19 cellular contexts compared by ENCODE assay signal in the genomic region with DNA sequence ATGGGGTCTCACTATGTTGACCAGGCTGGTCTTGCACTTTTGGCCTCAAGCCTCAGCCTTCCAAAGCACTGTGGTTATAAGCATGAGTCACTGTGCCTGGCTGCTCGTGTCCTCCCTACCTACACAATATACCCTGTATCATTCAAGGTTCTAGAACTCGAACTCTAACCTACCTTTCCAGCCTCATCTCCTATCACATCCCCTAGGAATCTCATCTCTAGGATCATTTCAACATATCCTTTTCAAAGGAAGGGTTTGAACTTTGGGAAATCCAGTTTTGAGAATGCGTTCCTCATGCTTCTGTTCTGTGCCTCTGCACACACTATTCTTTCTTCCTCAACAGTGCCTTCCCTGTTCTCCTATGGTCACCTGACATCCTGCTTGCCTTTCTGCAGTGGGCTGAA.
DNase-seq lines count a peak whose midpoint lies in the region; ATAC-seq, FAIRE-seq and TF ChIP-seq lines count a peak whose summit lies in the region.
"Had no signal": no experiment of that assay in that cellular context is flagged by ENCODE, and none has a peak within 500 bp of the region (broad histone marks: within the 10 kb centered on the region; RNA-seq: fewer than 3 reads in every experiment).

No MANE protein-coding gene starts in this region.

- no peaks in the 10 kb centered on the region for H3K9me3 Mint-ChIP-seq in activated T-cell treated with anti-CD3 and anti-CD28 coated beads, Interleukin-2, amount 50 U/mL, for 4 hours
- H3K9me3 Mint-ChIP-seq: activated CD4-positive, alpha-beta T cell treated with anti-CD3 and anti-CD28 coated beads, Interleukin-2, amount 10 ng/mL, durations not matched to agents 24 days and 14 days; nephron; T-helper 2 cell treated with Interferon-gamma antibody and Interleukin-4, amounts not matched to agents 5 μg/mL and 100 μg/mL, for 36 hours had no signal

- FAIRE-seq in bronchial epithelial cell (lab: Jason Lieb, UNC), result no peak
- FAIRE-seq in frontal cortex (lab: Jason Lieb, UNC), result no peak

- H3K4me3 ChIP-seq in bronchial epithelial cell (ENCODE audit: low read depth, low read length), result no peak overlapping the region
- H3K4me3 ChIP-seq: adrenal gland, upper lobe of right lung had no signal

- H3K27me3 ChIP-seq in bronchial epithelial cell (ENCODE audit: control insufficient read depth, insufficient read depth, low read length), result no peaks in the 10 kb centered on the region
- H3K27me3 ChIP-seq: adrenal gland, upper lobe of right lung had no signal

- H3K36me3 ChIP-seq in bronchial epithelial cell (ENCODE audit: control insufficient read depth, insufficient read depth, low read length), result no peaks in the 10 kb centered on the region
- H3K36me3 ChIP-seq: adrenal gland had no signal

- peak; percentile 16 for ATAC-seq in left lobe of liver
- no peak for ATAC-seq in activated T-cell treated with anti-CD3 and anti-CD28 coated beads, Interleukin-2, amount 50 U/mL, for 4 hours
- no peak for ATAC-seq in GM19023 (IDR thresholded peaks at IDR 0.05; ENCODE audit: unreplicated experiment)
- ATAC-seq: activated T-cell treated with anti-CD3 and anti-CD28 coated beads, Interleukin-2, amount 50 U/mL, for 72 hours; upper lobe of right lung had no signal

- no peaks in the 10 kb centered on the region for H3K27me3 Mint-ChIP-seq in activated T-cell treated with anti-CD3 and anti-CD28 coated beads, Interleukin-2, amount 50 U/mL, for 4 hours (ENCODE audit: low read depth)
- H3K27me3 Mint-ChIP-seq: activated CD4-positive, alpha-beta T cell treated with anti-CD3 and anti-CD28 coated beads, Interleukin-2, amount 10 ng/mL, durations not matched to agents 24 days and 14 days; B cell had no signal

- no peak overlapping the region for H3K4me3 Mint-ChIP-seq in activated T-cell treated with anti-CD3 and anti-CD28 coated beads, Interleukin-2, amount 50 U/mL, for 4 hours
- H3K4me3 Mint-ChIP-seq: activated CD4-positive, alpha-beta T cell treated with anti-CD3 and anti-CD28 coated beads, Interleukin-2, amount 10 ng/mL, durations not matched to agents 24 days and 14 days; activated T-cell treated with anti-CD3 and anti-CD28 coated beads, Interleukin-2, amount 50 U/mL, for 72 hours; B cell; nephron; T-helper 2 cell treated with Interferon-gamma antibody and Interleukin-4, amounts not matched to agents 5 μg/mL and 100 μg/mL, for 36 hours had no signal

- TF ChIP-seq CTCF in bronchial epithelial cell (IDR thresholded peaks at IDR 0.05; ENCODE audit: insufficient read depth, low read length, severe bottlenecking), result no peak

- peaks cover 6% of the 10 kb centered on the region for H3K4me1 Mint-ChIP-seq in activated T-cell treated with anti-CD3 and anti-CD28 coated beads, Interleukin-2, amount 50 U/mL, for 4 hours (ENCODE audit: low read depth)
- H3K4me1 Mint-ChIP-seq: nephron had no signal

- DNase-seq in EH (ENCODE audit: low read depth) (peak; percentile 49), NCI-H226 (peak; percentile 60), bronchial epithelial cell (ENCODE audit: low read depth) (peak; percentile 47), left lobe of liver (ENCODE audit: low spot score) (no peak), frontal cortex (ENCODE audit: low spot score in 2 of 2) (no peak), NCI-H187 treated with DMSO at 0.1 percent for 48 hours (lab: John Stamatoyannopoulos, UW) (no peak)
- DNase-seq in activated T-cell treated with anti-CD3 and anti-CD28 coated beads, Interleukin-2, amount 50 U/mL, for 4 hours, result no peak
- DNase-seq: activated CD4-positive, alpha-beta T cell treated with anti-CD3 and anti-CD28 coated beads, Interleukin-2, amount 10 ng/mL, durations not matched to agents 24 days and 14 days; activated T-cell treated with anti-CD3 and anti-CD28 coated beads, Interleukin-2, amount 50 U/mL, for 72 hours; adrenal gland; kidney glomerular epithelial cell; NCI-H1105 treated with DMSO at 0.1 percent for 48 hours; NCI-H510A; stimulated activated CD4-positive, alpha-beta T cell treated with anti-CD3 and anti-CD28 coated beads, Interleukin-2, amount 100 ng/mL, for 48 hours; upper lobe of right lung had no signal

- H3K36me3 Mint-ChIP-seq in activated T-cell treated with anti-CD3 and anti-CD28 coated beads, Interleukin-2, amount 50 U/mL, for 4 hours (ENCODE audit: insufficient read depth), result peaks cover 4% of the 10 kb centered on the region

Comparison
In these comparisons a context has a peak if more than half of its experiments do, and no peak if none do; other contexts are left out.
1. DNase-seq: peak in EH (single experiment), NCI-H226 (single experiment) and bronchial epithelial cell (single experiment); none in left lobe of liver (single experiment), frontal cortex (0 of 2), NCI-H187 treated with DMSO at 0.1 percent for 48 hours (single experiment) and activated T-cell treated with anti-CD3 and anti-CD28 coated beads, Interleukin-2, amount 50 U/mL, for 4 hours (single experiment).